7 cellular contexts compared by ENCODE assay signal in genomic region chr10:119341236-119342016, GRCh38.
DNase-seq lines count a peak whose midpoint lies in the region; TF ChIP-seq lines count a peak whose summit lies in the region.

No MANE protein-coding gene starts in this region.

- H3K36me3 Mint-ChIP-seq in activated T-helper 1 cell treated with anti-CD3 and anti-CD28 coated beads, Interleukin-12 subunit alpha, Interleukin-12 subunit beta, Interleukin-2, Interleukin-4 antibody, amounts not matched to agents 30 ng/mL and 10 ng/mL and 1 ng/mL, durations not matched to agents 14 hours and 24 hours and 36 hours (ENCODE audit: low read depth), result peaks cover 11% of the 10 kb centered on the region

- H3K4me1 Mint-ChIP-seq in activated T-helper 1 cell treated with anti-CD3 and anti-CD28 coated beads, Interleukin-12 subunit alpha, Interleukin-12 subunit beta, Interleukin-2, Interleukin-4 antibody, amounts not matched to agents 30 ng/mL and 10 ng/mL and 1 ng/mL, durations not matched to agents 14 hours and 24 hours and 36 hours (ENCODE audit: low read depth), result peaks cover 43% of the 10 kb centered on the region

- H3K4me3 Mint-ChIP-seq in activated T-helper 1 cell treated with anti-CD3 and anti-CD28 coated beads, Interleukin-12 subunit alpha, Interleukin-12 subunit beta, Interleukin-2, Interleukin-4 antibody, amounts not matched to agents 30 ng/mL and 10 ng/mL and 1 ng/mL, durations not matched to agents 14 hours and 24 hours and 36 hours, result no peak overlapping the region

- no peaks in the 10 kb centered on the region for H3K9me3 Mint-ChIP-seq in activated T-helper 1 cell treated with anti-CD3 and anti-CD28 coated beads, Interleukin-12 subunit alpha, Interleukin-12 subunit beta, Interleukin-2, Interleukin-4 antibody, amounts not matched to agents 30 ng/mL and 10 ng/mL and 1 ng/mL, durations not matched to agents 14 hours and 24 hours and 36 hours

- peak overlapping the region; percentile 68 for H3K27ac Mint-ChIP-seq in activated T-helper 1 cell treated with anti-CD3 and anti-CD28 coated beads, Interleukin-12 subunit alpha, Interleukin-12 subunit beta, Interleukin-2, Interleukin-4 antibody, amounts not matched to agents 30 ng/mL and 10 ng/mL and 1 ng/mL, durations not matched to agents 14 hours and 24 hours and 36 hours

- H3K27me3 ChIP-seq in left ventricle myocardium inferior (ENCODE audit: low read depth), result no peaks in the 10 kb centered on the region

- H3K4me1 ChIP-seq in left ventricle myocardium inferior, result peaks cover 94% of the 10 kb centered on the region

- intact Hi-C loops in activated T-helper 1 cell treated with anti-CD3 and anti-CD28 coated beads, Interleukin-12 subunit alpha, Interleukin-12 subunit beta, Interleukin-2, Interleukin-4 antibody, amounts not matched to agents 30 ng/mL and 10 ng/mL and 1 ng/mL, durations not matched to agents 14 hours and 24 hours and 36 hours (cut with micrococcal nuclease), result loop anchor here (2.0 kb wide), 1 partner anchor 27 kb away; no protein-coding TSS in a partner anchor
- intact Hi-C loops in left ventricle myocardium inferior (cut with micrococcal nuclease), result no loop called here

- no peak for TF ChIP-seq CTCF in left ventricle myocardium inferior (IDR thresholded peaks at IDR 0.05; ENCODE audit: borderline replicate concordance)

- H3K27ac ChIP-seq in left ventricle myocardium inferior (replicated peaks), result peak overlapping the region; percentile 93

- H3K27me3 Mint-ChIP-seq in activated T-helper 1 cell treated with anti-CD3 and anti-CD28 coated beads, Interleukin-12 subunit alpha, Interleukin-12 subunit beta, Interleukin-2, Interleukin-4 antibody, amounts not matched to agents 30 ng/mL and 10 ng/mL and 1 ng/mL, durations not matched to agents 14 hours and 24 hours and 36 hours (ENCODE audit: insufficient read depth), result no peaks in the 10 kb centered on the region

- H3K4me3 ChIP-seq in left ventricle myocardium inferior, result peak overlapping the region; percentile 1

- peaks cover 7% of the 10 kb centered on the region for H3K36me3 ChIP-seq in left ventricle myocardium inferior

- no peaks in the 10 kb centered on the region for H3K9me3 ChIP-seq in left ventricle myocardium inferior (replicated peaks)

- DNase-seq in MV-4-11 (lab: John Stamatoyannopoulos, UW) (peak; percentile 36), left ventricle myocardium inferior (peak; percentile 47), NCI-H187 treated with DMSO at 0.1 percent for 48 hours (lab: John Stamatoyannopoulos, UW) (no peak), SIG-M5 (lab: John Stamatoyannopoulos, UW) (no peak), SIG-M5 treated with dmso at 0.1 percent for 504 hours (lab: John Stamatoyannopoulos, UW; ENCODE audit: unreplicated experiment) (no peak)
- DNase-seq in activated T-helper 1 cell treated with anti-CD3 and anti-CD28 coated beads, Interleukin-12 subunit alpha, Interleukin-12 subunit beta, Interleukin-2, Interleukin-4 antibody, amounts not matched to agents 30 ng/mL and 10 ng/mL and 1 ng/mL, durations not matched to agents 14 hours and 24 hours and 36 hours (ENCODE audit: low spot score), result peak; percentile 25
- peak; percentile 58 for DNase-seq in stimulated activated CD4-positive, alpha-beta T cell treated with anti-CD3 and anti-CD28 coated beads, Interleukin-4, amount 100 ng/mL, for 24 hours

Comparison
In these comparisons a context has a peak if more than half of its experiments do, and no peak if none do; other contexts are left out.
1. DNase-seq: peak in MV-4-11 (single experiment), activated T-helper 1 cell treated with anti-CD3 and anti-CD28 coated beads, Interleukin-12 subunit alpha, Interleukin-12 subunit beta, Interleukin-2, Interleukin-4 antibody, amounts not matched to agents 30 ng/mL and 10 ng/mL and 1 ng/mL, durations not matched to agents 14 hours and 24 hours and 36 hours (single experiment), left ventricle myocardium inferior (single experiment) and stimulated activated CD4-positive, alpha-beta T cell treated with anti-CD3 and anti-CD28 coated beads, Interleukin-4, amount 100 ng/mL, for 24 hours (single experiment); none in NCI-H187 treated with DMSO at 0.1 percent for 48 hours (single experiment), SIG-M5 (single experiment) and SIG-M5 treated with dmso at 0.1 percent for 504 hours (single experiment).